ENCODE assay signal across 1 cellular context in the genomic region with DNA sequence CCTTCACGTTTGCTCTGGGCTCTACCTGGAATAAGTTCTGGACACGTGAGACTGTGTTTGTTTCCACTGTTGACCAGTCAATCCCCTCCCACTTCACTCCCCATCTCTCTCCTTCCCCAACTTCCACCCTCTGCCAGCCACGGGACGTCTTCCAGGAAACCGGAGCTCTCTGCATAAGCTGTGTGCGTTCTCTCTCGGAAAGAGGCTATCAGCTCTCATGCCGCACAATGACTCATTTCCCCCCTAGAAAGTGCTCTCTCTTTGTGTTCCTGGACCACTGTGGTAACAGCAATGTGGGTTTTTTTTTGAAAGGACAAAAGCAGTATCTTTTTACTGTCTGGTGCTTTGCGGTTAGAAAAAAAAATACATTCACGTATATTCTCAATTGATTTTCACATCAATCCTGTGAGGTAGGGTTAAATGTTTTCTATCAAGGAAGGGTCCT.
A peak's percentile ranks its signal among the peaks of the same experiment; 100 is the strongest.
TF ChIP-seq lines count a peak whose summit lies in the region.

No MANE protein-coding gene starts in this region.

TF ChIP-seq in GM12878, 131 proteins besides CTCF, POLR2A, EP300 and RAD21 (continued from another document):
- TF ChIP-seq FOS (IDR thresholded peaks at IDR 0.05; ENCODE audit: borderline replicate concordance, extremely low read depth, insufficient read length), result no peak
- TF ChIP-seq, protein P1, sequence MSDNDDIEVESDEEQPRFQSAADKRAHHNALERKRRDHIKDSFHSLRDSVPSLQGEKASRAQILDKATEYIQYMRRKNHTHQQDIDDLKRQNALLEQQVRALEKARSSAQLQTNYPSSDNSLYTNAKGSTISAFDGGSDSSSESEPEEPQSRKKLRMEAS (IDR thresholded peaks at IDR 0.05; ENCODE audit: low read depth, low read length), result no peak
- TF ChIP-seq RUNX3 (IDR thresholded peaks at IDR 0.05; ENCODE audit: low read length), result peak; percentile 94
- TF ChIP-seq, protein P2, sequence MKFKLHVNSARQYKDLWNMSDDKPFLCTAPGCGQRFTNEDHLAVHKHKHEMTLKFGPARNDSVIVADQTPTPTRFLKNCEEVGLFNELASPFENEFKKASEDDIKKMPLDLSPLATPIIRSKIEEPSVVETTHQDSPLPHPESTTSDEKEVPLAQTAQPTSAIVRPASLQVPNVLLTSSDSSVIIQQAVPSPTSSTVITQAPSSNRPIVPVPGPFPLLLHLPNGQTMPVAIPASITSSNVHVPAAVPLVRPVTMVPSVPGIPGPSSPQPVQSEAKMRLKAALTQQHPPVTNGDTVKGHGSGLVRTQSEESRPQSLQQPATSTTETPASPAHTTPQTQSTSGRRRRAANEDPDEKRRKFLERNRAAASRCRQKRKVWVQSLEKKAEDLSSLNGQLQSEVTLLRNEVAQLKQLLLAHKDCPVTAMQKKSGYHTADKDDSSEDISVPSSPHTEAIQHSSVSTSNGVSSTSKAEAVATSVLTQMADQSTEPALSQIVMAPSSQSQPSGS (IDR thresholded peaks at IDR 0.05; ENCODE audit: low read length), result 0 out of 2 replicates have a peak, but pooled peaks have one; percentile 37
- peak; percentile 49; the same call in 1 of the 2 replicates for TF ChIP-seq JUNB (IDR thresholded peaks at IDR 0.05)
- no peak for TF ChIP-seq ZNF622 (IDR thresholded peaks at IDR 0.05)
- TF ChIP-seq STAT1 (conservative IDR thresholded peaks at IDR 0.05), result no peak
